ENCODE assay signal across 10 cellular contexts in genomic region chr20:62595491-62595890, GRCh38. TPM values are rescaled to one million over a fixed set of nuclear protein-coding genes. Genes with fewer than 3 reads are reported as not detected.
A peak's percentile ranks its signal among the peaks of the same experiment; 100 is the strongest.
DNase-seq lines count a peak whose midpoint lies in the region; ATAC-seq, FAIRE-seq and TF ChIP-seq lines count a peak whose summit lies in the region.
"Had no signal": no experiment of that assay in that cellular context is flagged by ENCODE, and none has a peak within 500 bp of the region (broad histone marks: within the 10 kb centered on the region; RNA-seq: fewer than 3 reads in every experiment).

No MANE protein-coding gene starts in this region.

- H3K79me2 ChIP-seq in HCT116 (ENCODE audit: insufficient read depth, low read length): no peaks in the 10 kb centered on the region

- BruUV-seq in HCT116 (replicated peaks; lab: Mats Ljungman, UMichigan): no TSS peak

- no peak for TF ChIP-seq EP300 in A549 (IDR thresholded peaks at IDR 0.05)

- CTCF ChIA-PET in A549 (lab: Yijun Ruan, JAX): interaction anchor here (0.7 to 2.4 kb wide), 2 partner anchors 21 to 1204 kb away, joined by 4 to 11 read pairs; no protein-coding TSS in a partner anchor
- CTCF ChIA-PET in HCT116 (lab: Charles Lee): no interaction called here
- CTCF ChIA-PET in activated CD4-positive, alpha-beta memory T cell treated with anti-CD3 and anti-CD28 coated beads, Interleukin-2, amount 10 ng/mL, durations not matched to agents 7 days and 5 days (lab: Charles Lee): no interaction called here

- 11% methylated on average over 13 of the region's 15 CpGs for WGBS in A549 (ENCODE audit: missing lambda C conversion rate)

- H3K9ac ChIP-seq in HCT116 (ENCODE audit: low read length): 0 out of 2 replicates have a peak overlapping the region, but pooled peaks have one; percentile 35
- H3K9ac ChIP-seq: KMS-11 had no signal

- H3K27me3 Mint-ChIP-seq in activated CD4-positive, alpha-beta memory T cell treated with anti-CD3 and anti-CD28 coated beads, Interleukin-2, amount 10 ng/mL, durations not matched to agents 7 days and 5 days: peaks cover 38% of the 10 kb centered on the region

- H3K36me3 ChIP-seq in HCT116 (ENCODE audit: control insufficient read depth in 1 of 2, insufficient read depth in 2 of 2, low read length in 2 of 2) (no peaks in the 10 kb centered on the region), BE2C (no peaks in the 10 kb centered on the region)

- H3K9me2 ChIP-seq in HCT116 (ENCODE audit: insufficient read depth): no peaks in the 10 kb centered on the region

- TF ChIP-seq RAD21 in A549 (conservative IDR thresholded peaks at IDR 0.05 in 1 of 2, IDR thresholded peaks at IDR 0.05 in 1 of 2): no peak
- no peak for TF ChIP-seq RAD21 in HCT116 (IDR thresholded peaks at IDR 0.05; ENCODE audit: low read depth)

- H3K4me1 ChIP-seq in A549 (peaks cover 21% of the 10 kb centered on the region), HCT116 (ENCODE audit: control insufficient read depth in 1 of 2, insufficient read depth in 2 of 2, low read length in 2 of 2) (peaks cover 18 to 42% of the 10 kb centered on the region in 2 experiments; a peak in 3 of 4 replicates), BE2C (no peaks in the 10 kb centered on the region)

- H3K4me2 ChIP-seq in A549 (peak overlapping the region; percentile 59), HCT116 (ENCODE audit: low read length) (peak overlapping the region; percentile 63)
- H3K4me2 ChIP-seq: KMS-11 had no signal

- H3K9me3 ChIP-seq in A549 (no peaks in the 10 kb centered on the region), HCT116 (ENCODE audit: control insufficient read depth in 1 of 2, insufficient read depth in 1 of 2, low read depth in 1 of 2, low read length in 2 of 2) (no peaks in the 10 kb centered on the region), BE2C (no peaks in the 10 kb centered on the region)

- POLR2A ChIA-PET in A549 (lab: Yijun Ruan, JAX) (no interaction called here), HCT116 (lab: Charles Lee) (no interaction called here)
- POLR2A ChIA-PET in activated CD4-positive, alpha-beta memory T cell treated with anti-CD3 and anti-CD28 coated beads, Interleukin-2, amount 10 ng/mL, durations not matched to agents 7 days and 5 days (lab: Charles Lee): no interaction called here

- FAIRE-seq in A549 (lab: Jason Lieb, UNC): no peak

- H2AFZ ChIP-seq in HCT116 (ENCODE audit: low read depth, low read length, poor library complexity, severe bottlenecking): peak overlapping the region; percentile 77

- RAD21 ChIA-PET in HCT116 (lab: Charles Lee; ENCODE audit: low non-redundant PET in 1 of 2, low total read pairs in 2 of 2, uncharacterized antibody in 2 of 2, unreplicated experiment in 2 of 2): no interaction called here

- H3K4me3 ChIP-seq in A549: 0 out of 3 replicates have a peak overlapping the region, but pooled peaks have one; percentile 14
- no peak overlapping the region for H3K4me3 ChIP-seq in HCT116 (replicated peaks in 1 of 2; ENCODE audit: low read depth in 1 of 2, low read length in 2 of 2)
- H3K4me3 ChIP-seq in BE2C (ENCODE audit: low read depth, low read length): no peak overlapping the region

- no peaks in the 10 kb centered on the region for H3K36me3 Mint-ChIP-seq in activated CD4-positive, alpha-beta memory T cell treated with anti-CD3 and anti-CD28 coated beads, Interleukin-2, amount 10 ng/mL, durations not matched to agents 7 days and 5 days (ENCODE audit: low read depth)
- no peaks in the 10 kb centered on the region for H3K36me3 Mint-ChIP-seq in activated naive CD4-positive, alpha-beta T cell treated with anti-CD3 and anti-CD28 coated beads, Interleukin-2, amount 50 U/mL, for 72 hours

- H3K9me3 Mint-ChIP-seq in activated CD4-positive, alpha-beta memory T cell treated with anti-CD3 and anti-CD28 coated beads, Interleukin-2, amount 10 ng/mL, durations not matched to agents 7 days and 5 days: no peaks in the 10 kb centered on the region
- H3K9me3 Mint-ChIP-seq in activated naive CD4-positive, alpha-beta T cell treated with anti-CD3 and anti-CD28 coated beads, Interleukin-2, amount 50 U/mL, for 72 hours: no peaks in the 10 kb centered on the region

- no peak for TF ChIP-seq CTCF in A549 (IDR thresholded peaks at IDR 0.05)
- no peak for TF ChIP-seq CTCF in HCT116 (IDR thresholded peaks at IDR 0.05 in 2 of 3, conservative IDR thresholded peaks at IDR 0.05 in 1 of 3; ENCODE audit: borderline replicate concordance in 1 of 3, insufficient read depth in 1 of 3, low read depth in 2 of 3, low read length in 2 of 3)
- TF ChIP-seq CTCF in BE2C (IDR thresholded peaks at IDR 0.05; ENCODE audit: low read depth, low read length): no peak

- H4K20me1 ChIP-seq in HCT116 (ENCODE audit: insufficient read depth): no peaks in the 10 kb centered on the region

- no peaks in the 10 kb centered on the region for H3K27me3 ChIP-seq in HCT116 (ENCODE audit: insufficient read depth, low read length)
- H3K27me3 ChIP-seq in BE2C: peaks cover 34% of the 10 kb centered on the region

- DNase-seq in A549 (ENCODE audit: low read depth in 1 of 2, low spot score in 1 of 2): peak; percentile 66 to 81
- DNase-seq in HCT116 (ENCODE audit: low read depth, low spot score): peak; percentile 62
- peak; percentile 34 for DNase-seq in activated CD4-positive, alpha-beta memory T cell treated with anti-CD3 and anti-CD28 coated beads, Interleukin-2, amount 10 ng/mL, durations not matched to agents 7 days and 5 days
- peak; percentile 4 for DNase-seq in inferior parietal cortex (ENCODE audit: extremely low spot score)
- DNase-seq in BE2C: no peak
- DNase-seq in activated CD4-positive, CD25-positive, alpha-beta regulatory T cell (lab: John Stamatoyannopoulos, UW): no peak
- DNase-seq in activated naive CD4-positive, alpha-beta T cell treated with anti-CD3 and anti-CD28 coated beads, Interleukin-2, amount 50 U/mL, for 72 hours (ENCODE audit: low spot score in 2 of 2): no peak
- DNase-seq: DMS79 had no signal

- H3K27ac ChIP-seq in A549: peak overlapping the region in 1 of 2 experiments; percentile 57; a peak in 2 of 6 replicates
- H3K27ac ChIP-seq in HCT116 (ENCODE audit: low read depth, low read length): no peak overlapping the region; the same call in 1 of the 2 replicates
- H3K27ac ChIP-seq: KMS-11 had no signal

- TF ChIP-seq POLR2A in A549 (IDR thresholded peaks at IDR 0.05; ENCODE audit: low read length) (no peak), HCT116 (IDR thresholded peaks at IDR 0.05; ENCODE audit: borderline replicate concordance, extremely low read depth, insufficient read depth, insufficient read length) (no peak)

- ATAC-seq in A549: peak; percentile 71 to 81
- ATAC-seq in HCT116: peak; percentile 79
- no peak for ATAC-seq in GM21717 (IDR thresholded peaks at IDR 0.05; ENCODE audit: unreplicated experiment)
- no peak for ATAC-seq in activated naive CD4-positive, alpha-beta T cell treated with anti-CD3 and anti-CD28 coated beads, Interleukin-2, amount 50 U/mL, for 72 hours

- H3K4me3 Mint-ChIP-seq in activated CD4-positive, alpha-beta memory T cell treated with anti-CD3 and anti-CD28 coated beads, Interleukin-2, amount 10 ng/mL, durations not matched to agents 7 days and 5 days: no peak overlapping the region

- H3K27ac Mint-ChIP-seq in activated CD4-positive, alpha-beta memory T cell treated with anti-CD3 and anti-CD28 coated beads, Interleukin-2, amount 10 ng/mL, durations not matched to agents 7 days and 5 days: no peak overlapping the region
- H3K27ac Mint-ChIP-seq in activated naive CD4-positive, alpha-beta T cell treated with anti-CD3 and anti-CD28 coated beads, Interleukin-2, amount 50 U/mL, for 72 hours: no peak overlapping the region

- peaks cover 31% of the 10 kb centered on the region for H3K4me1 Mint-ChIP-seq in activated CD4-positive, alpha-beta memory T cell treated with anti-CD3 and anti-CD28 coated beads, Interleukin-2, amount 10 ng/mL, durations not matched to agents 7 days and 5 days

- intact Hi-C loops in HCT116 (cut with micrococcal nuclease): no loop called here

TF ChIP-seq in A549, 52 proteins besides CTCF, POLR2A, EP300 and RAD21 (continues in another document):
- TF ChIP-seq FOXS1 (CRISPR knock-in tag; IDR thresholded peaks at IDR 0.05) (no peak), CEBPB (IDR thresholded peaks at IDR 0.05) (no peak), PBX3 (IDR thresholded peaks at IDR 0.05) (no peak), CHD2 (IDR thresholded peaks at IDR 0.05; ENCODE audit: low read length, partially characterized antibody) (no peak)

TF ChIP-seq in HCT116, 20 proteins besides CTCF, POLR2A, EP300 and RAD21:
- TF ChIP-seq, protein P1, sequence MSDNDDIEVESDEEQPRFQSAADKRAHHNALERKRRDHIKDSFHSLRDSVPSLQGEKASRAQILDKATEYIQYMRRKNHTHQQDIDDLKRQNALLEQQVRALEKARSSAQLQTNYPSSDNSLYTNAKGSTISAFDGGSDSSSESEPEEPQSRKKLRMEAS (IDR thresholded peaks at IDR 0.05): peak; percentile 82
- TF ChIP-seq EZH2 (IDR thresholded peaks at IDR 0.05) (no peak), EGR1 (IDR thresholded peaks at IDR 0.05; ENCODE audit: low read depth) (no peak), POLR2AphosphoS5 (IDR thresholded peaks at IDR 0.05; ENCODE audit: low read depth, low read length) (peak; percentile 70)

RNA-seq across cellular contexts. Expression of gene SLCO4A1, which starts 46.8 kb away (rescaled TPM):
- polyA plus RNA-seq in A549 (2011; rRNA removed): 1.3 and 2.1 TPM in 2 replicates
- polyA plus RNA-seq in A549 (2012; cell fraction: cytosol; rRNA removed): 4.0 and 5.5 TPM in 2 replicates
- polyA plus RNA-seq in A549 (2012; cell fraction: nucleus; rRNA removed): 14.5 and 19.7 TPM in 2 replicates
- 8.1 to 11.2 TPM (median 9.9 TPM) in 3 replicates for polyA plus RNA-seq in A549 (2017; fragmentation: RNase III; extraction: RNeasy Plus Mini Kit Qiagen cat#74134 plus additional on column Dnase treatment)
- 2.5 and 3.5 TPM in 2 replicates for polyA minus RNA-seq in A549 (2011; rRNA and poly(A)+ RNA removed)
- total RNA-seq in HCT116 (2021; ENCODE audit: unreplicated experiment): 107 TPM
- 119 and 125 TPM in 2 replicates for polyA plus RNA-seq in HCT116 (2012)
- total RNA-seq in activated CD4-positive, alpha-beta memory T cell treated with anti-CD3 and anti-CD28 coated beads, Interleukin-2, amount 10 ng/mL, durations not matched to agents 7 days and 5 days: 10 to 100 TPM; 51.5 to 51.7 TPM
- 15.3 TPM for polyA plus RNA-seq in BE2C (2012; ENCODE audit: insufficient read depth, insufficient read length, low read depth)
- 10 to 100 TPM; 39.3 to 44.4 TPM for total RNA-seq in activated naive CD4-positive, alpha-beta T cell treated with anti-CD3 and anti-CD28 coated beads, Interleukin-2, amount 50 U/mL, for 72 hours

Comparison
In these comparisons a context has a peak if more than half of its experiments do, and no peak if none do; other contexts are left out.
1. ATAC-seq: peak in A549 (2 of 2) and HCT116 (single experiment); none in GM21717 (single experiment) and activated naive CD4-positive, alpha-beta T cell treated with anti-CD3 and anti-CD28 coated beads, Interleukin-2, amount 50 U/mL, for 72 hours (0 of 2).
2. DNase-seq: peak in A549 (2 of 2), HCT116 (single experiment), activated CD4-positive, alpha-beta memory T cell treated with anti-CD3 and anti-CD28 coated beads, Interleukin-2, amount 10 ng/mL, durations not matched to agents 7 days and 5 days (single experiment) and inferior parietal cortex (single experiment); none in BE2C (single experiment), activated CD4-positive, CD25-positive, alpha-beta regulatory T cell (0 of 4) and activated naive CD4-positive, alpha-beta T cell treated with anti-CD3 and anti-CD28 coated beads, Interleukin-2, amount 50 U/mL, for 72 hours (0 of 2).